Comparison of ENCODE assay signal across 8 cellular contexts in the genomic region with DNA sequence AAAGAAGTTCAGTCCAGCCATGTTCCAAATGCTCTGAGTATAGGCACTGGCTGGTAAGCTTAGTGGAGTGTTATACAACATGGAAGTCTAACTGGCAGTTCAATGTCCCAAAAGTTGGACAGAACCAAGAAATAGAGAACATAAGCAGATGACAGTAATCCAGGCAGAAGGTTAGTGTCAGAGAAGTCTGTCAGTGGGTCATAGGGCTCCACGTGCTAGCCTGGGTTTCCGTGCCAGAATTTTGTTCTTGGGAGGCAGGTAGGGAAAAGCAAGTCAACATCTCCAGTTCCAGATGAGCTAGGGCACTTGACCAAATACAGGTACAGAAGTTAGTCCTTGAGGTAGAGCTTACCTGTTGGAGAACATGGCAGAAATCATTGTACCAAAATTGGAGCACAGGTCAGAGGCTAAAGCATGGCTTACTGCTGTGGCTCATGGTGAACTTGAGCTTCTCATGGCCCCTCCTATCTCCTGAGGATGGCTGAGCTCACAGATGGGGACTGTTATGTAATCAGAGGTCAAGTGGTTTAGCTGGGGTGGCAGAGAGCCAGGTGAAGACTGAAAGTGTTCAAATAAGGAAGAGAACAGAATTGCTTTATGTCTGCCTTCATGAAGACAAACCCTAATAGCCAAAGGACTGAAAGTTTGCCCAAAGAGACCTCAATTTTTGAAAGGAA.
DNase-seq lines count a peak whose midpoint lies in the region; ATAC-seq and TF ChIP-seq lines count a peak whose summit lies in the region.

No MANE protein-coding gene starts in this region.

- H3K79me2 ChIP-seq in ACC112 (ENCODE audit: control insufficient read depth, insufficient read depth, low read length, unreplicated experiment): peaks cover 16% of the 10 kb centered on the region

- no peak for TF ChIP-seq EP300 in Ishikawa (IDR thresholded peaks at IDR 0.05; ENCODE audit: borderline replicate concordance)

- TF ChIP-seq RAD21 in Ishikawa (IDR thresholded peaks at IDR 0.05; ENCODE audit: low read depth): no peak

- ATAC-seq in left cardiac atrium: peak; percentile 81 to 89
- no peak for ATAC-seq in GM21717 (IDR thresholded peaks at IDR 0.05; ENCODE audit: unreplicated experiment)
- no peak for ATAC-seq in GM18519 (IDR thresholded peaks at IDR 0.05; ENCODE audit: low FRiP score, unreplicated experiment)

- H3K4me1 ChIP-seq in ACC112 (ENCODE audit: control insufficient read depth, insufficient read depth, low read length, unreplicated experiment): peaks cover 32% of the 10 kb centered on the region
- H3K4me1 ChIP-seq in thyroid gland: peaks cover 34 to 43% of the 10 kb centered on the region in 2 donors

- intact Hi-C loops in left cardiac atrium (cut with DNase I): no loop called here
- intact Hi-C loops in thyroid gland (cut with DNase I): no loop called here

- peak overlapping the region; percentile 57 for H3K27ac ChIP-seq in ACC112 (ENCODE audit: low read depth, low read length)
- H3K27ac ChIP-seq in thyroid gland: peak overlapping the region; percentile 67 to 77 (median 76)

- H3K9me3 ChIP-seq in thyroid gland: no peaks in the 10 kb centered on the region

- peak; percentile 52 to 81 for DNase-seq in SHP77 (lab: John Stamatoyannopoulos, UW)
- DNase-seq in left cardiac atrium: peak; percentile 71
- DNase-seq in thyroid gland: peak; percentile 90
- no peak for DNase-seq in stimulated activated CD4-positive, alpha-beta T cell treated with anti-CD3 and anti-CD28 coated beads, Interleukin-2, amount 100 ng/mL, for 48 hours

- TF ChIP-seq CTCF in thyroid gland (IDR thresholded peaks at IDR 0.05): no peak

- no peak overlapping the region for H2AFZ ChIP-seq in ACC112 (ENCODE audit: low read length, unreplicated experiment)

- TF ChIP-seq POLR2A in thyroid gland (IDR thresholded peaks at IDR 0.05): peak in 1 of 2 donors; percentile 13

- 51 to 79% methylated on average over 2 of the region's 2 CpGs for WGBS in thyroid gland, 2 donors

- H3K27me3 ChIP-seq in ACC112 (ENCODE audit: insufficient read depth, low read length): no peaks in the 10 kb centered on the region
- H3K27me3 ChIP-seq in thyroid gland: no peaks in the 10 kb centered on the region

- H3K4me3 ChIP-seq in ACC112 (ENCODE audit: low read depth, low read length) (no peak overlapping the region), thyroid gland (replicated peaks in 1 of 3) (no peak overlapping the region)

- no peaks in the 10 kb centered on the region for H3K36me3 ChIP-seq in ACC112 (ENCODE audit: insufficient read depth, low read length)
- no peaks in the 10 kb centered on the region for H3K36me3 ChIP-seq in thyroid gland

TF ChIP-seq in Ishikawa, 13 proteins besides CTCF, POLR2A, EP300 and RAD21:
- TF ChIP-seq CEBPB (IDR thresholded peaks at IDR 0.05) (peak; percentile 55), TAF1 (IDR thresholded peaks at IDR 0.05; ENCODE audit: low read depth) (no peak), NFIC (IDR thresholded peaks at IDR 0.05) (0 out of 2 replicates have a peak, but pooled peaks have one; percentile 16)

Comparison
In these comparisons a context has a peak if more than half of its experiments do, and no peak if none do; other contexts are left out.
1. DNase-seq: peak in SHP77 (2 of 2), left cardiac atrium (single experiment) and thyroid gland (2 of 2); none in stimulated activated CD4-positive, alpha-beta T cell treated with anti-CD3 and anti-CD28 coated beads, Interleukin-2, amount 100 ng/mL, for 48 hours (0 of 2).
2. ATAC-seq: peak in left cardiac atrium (2 of 2); none in GM21717 (single experiment) and GM18519 (single experiment).